Comparison of ENCODE assay signal across 27 cellular contexts in genomic region chr1:22465018-22465565, GRCh38.
"Had no signal": no experiment of that assay in that cellular context is flagged by ENCODE, and none has a peak within 500 bp of the region (broad histone marks: within the 10 kb centered on the region; RNA-seq: fewer than 3 reads in every experiment).

No MANE protein-coding gene starts in this region.

- ATAC-seq: left lobe of liver; lower lobe of right lung; mucosa of descending colon; naive thymus-derived CD4-positive, alpha-beta T cell; sciatic nerve; stimulated activated naive B cell treated with anti-CD40 and anti-IgM and Interleukin-4, amounts not matched to agents 10 μg/mL and 1 μg/mL and 100 μg/mL, for 72 hours had no signal

- H3K27ac Mint-ChIP-seq: naive thymus-derived CD4-positive, alpha-beta T cell; natural killer cell treated with Interleukin-12 subunit alpha and Interleukin-12 subunit beta and Interleukin-15 and Interleukin-18, amount 100 ng/mL, for 72 hours; stimulated activated naive B cell treated with anti-CD40 and anti-IgM and Interleukin-4, amounts not matched to agents 10 μg/mL and 1 μg/mL and 100 μg/mL, for 72 hours; stimulated activated naive CD8-positive, alpha-beta T cell treated with anti-CD3 and anti-CD28 coated beads, Interleukin-15, Interleukin-2, amounts not matched to agents 100 ng/mL and 50 ng/mL, for 24 hours; type B pancreatic cell had no signal

- H3K36me3 ChIP-seq: heart right ventricle, lower lobe of right lung, ovary, prostate gland, uterus had no signal

- H3K4me1 ChIP-seq: prostate gland, uterus had no signal

- H3K4me3 ChIP-seq: heart right ventricle, lower lobe of right lung, mucosa of descending colon, ovary, prostate gland, skin epidermis, tibial nerve, uterus had no signal

- H3K27ac ChIP-seq: lower lobe of right lung, ovary, prostate gland, skin epidermis, tibial nerve, uterus had no signal

- H3K27me3 Mint-ChIP-seq: naive thymus-derived CD4-positive, alpha-beta T cell; natural killer cell treated with Interleukin-12 subunit alpha and Interleukin-12 subunit beta and Interleukin-15 and Interleukin-18, amount 100 ng/mL, for 72 hours; stimulated activated naive B cell treated with anti-CD40 and anti-IgM and Interleukin-4, amounts not matched to agents 10 μg/mL and 1 μg/mL and 100 μg/mL, for 72 hours; stimulated activated naive CD8-positive, alpha-beta T cell treated with anti-CD3 and anti-CD28 coated beads, Interleukin-15, Interleukin-2, amounts not matched to agents 100 ng/mL and 50 ng/mL, for 24 hours; type B pancreatic cell had no signal

- H3K27me3 ChIP-seq: heart right ventricle, ovary, tibial nerve, uterus had no signal

- H3K36me3 Mint-ChIP-seq: natural killer cell treated with Interleukin-12 subunit alpha and Interleukin-12 subunit beta and Interleukin-15 and Interleukin-18, amount 100 ng/mL, for 72 hours had no signal

- H3K4me3 Mint-ChIP-seq: naive thymus-derived CD4-positive, alpha-beta T cell; natural killer cell treated with Interleukin-12 subunit alpha and Interleukin-12 subunit beta and Interleukin-15 and Interleukin-18, amount 100 ng/mL, for 72 hours; stimulated activated naive B cell treated with anti-CD40 and anti-IgM and Interleukin-4, amounts not matched to agents 10 μg/mL and 1 μg/mL and 100 μg/mL, for 72 hours; stimulated activated naive CD8-positive, alpha-beta T cell treated with anti-CD3 and anti-CD28 coated beads, Interleukin-15, Interleukin-2, amounts not matched to agents 100 ng/mL and 50 ng/mL, for 24 hours; type B pancreatic cell had no signal

- DNase-seq: glutamatergic neuron; heart right ventricle; hippocampal formation; kidney; lower lobe of right lung; mammary epithelial cell; mesenchymal stem cell; midbrain; mucosa of descending colon; naive thymus-derived CD4-positive, alpha-beta T cell; ovary; retina; stimulated activated CD4-positive, alpha-beta T cell treated with anti-CD3 and anti-CD28 coated beads, Interleukin-12 subunit alpha, Interleukin-12 subunit beta, amount 100 ng/mL, for 4 hours; stimulated activated CD4-positive, alpha-beta T cell treated with anti-CD3 and anti-CD28 coated beads, Interleukin-15, amount 100 ng/mL, for 24 hours; stimulated activated CD4-positive, alpha-beta T cell treated with anti-CD3 and anti-CD28 coated beads, Interleukin-2, amount 100 ng/mL, for 24 hours; stimulated activated CD4-positive, alpha-beta T cell treated with anti-CD3 and anti-CD28 coated beads, Interleukin-4, amount 100 ng/mL, for 1 hour; stimulated activated naive B cell treated with anti-CD40 and anti-IgM and Interleukin-4, amounts not matched to agents 10 μg/mL and 1 μg/mL and 100 μg/mL, for 72 hours; substantia nigra; uterus had no signal

- H3K9me3 Mint-ChIP-seq: natural killer cell treated with Interleukin-12 subunit alpha and Interleukin-12 subunit beta and Interleukin-15 and Interleukin-18, amount 100 ng/mL, for 72 hours; stimulated activated naive CD8-positive, alpha-beta T cell treated with anti-CD3 and anti-CD28 coated beads, Interleukin-15, Interleukin-2, amounts not matched to agents 100 ng/mL and 50 ng/mL, for 24 hours; type B pancreatic cell had no signal
